Comparison of ENCODE assay signal across 8 cellular contexts in genomic region chr17:39174907-39175694, GRCh38. TPM values are rescaled to one million over a fixed set of nuclear protein-coding genes. Genes with fewer than 3 reads are reported as not detected.
DNase-seq lines count a peak whose midpoint lies in the region; ATAC-seq and TF ChIP-seq lines count a peak whose summit lies in the region.

No MANE protein-coding gene starts in this region.

- no CpG with 5 or more reads among the region's 35 CpGs for WGBS in trophoblast cell (ENCODE audit: extremely low coverage, insufficient coverage, insufficient read length)
- WGBS in aorta, 2 donors, result 59 to 60% methylated on average over 34 to 35 of the region's 35 CpGs

- H3K27me3 Mint-ChIP-seq in CD8-positive, alpha-beta T cell (ENCODE audit: low read depth), result no peaks in the 10 kb centered on the region

- H3K4me2 ChIP-seq in trophoblast cell (ENCODE audit: low read length), result no peak overlapping the region

- H3K4me1 Mint-ChIP-seq in CD8-positive, alpha-beta T cell (ENCODE audit: low read depth), result peaks cover 23% of the 10 kb centered on the region

- no peak overlapping the region for H4K8ac ChIP-seq in trophoblast cell (ENCODE audit: low read depth, low read length)

- DNase-seq in CD8-positive, alpha-beta T cell, result peak; percentile 56 to 87 (median 82)
- peak; percentile 78 for DNase-seq in HuH-7.5 (ENCODE audit: low spot score)
- DNase-seq in RPMI7951 (ENCODE audit: low read depth), result peak; percentile 33
- DNase-seq in activated T-helper 9 cell treated with anti-CD3 and anti-CD28 coated beads, Interleukin-2, amount 50 U/mL, for 16 hours (ENCODE audit: low read depth), result peak; percentile 58
- DNase-seq in foreskin melanocyte, result peak; percentile 34
- peak; percentile 57 to 77 for DNase-seq in trophoblast cell
- DNase-seq in aorta, result peak; percentile 86 to 94

- H2BK5ac ChIP-seq in trophoblast cell (ENCODE audit: low read depth, low read length, poor library complexity), result no peak overlapping the region

- no peak overlapping the region for H4K91ac ChIP-seq in trophoblast cell (ENCODE audit: low read depth, low read length)

- intact Hi-C loops in CD8-positive, alpha-beta T cell (cut with DNase I, micrococcal nuclease), result loop anchor here (1.0 to 5.0 kb wide), 4 partner anchors 22 to 413 kb away; no protein-coding TSS in a partner anchor
- intact Hi-C loops in aorta (cut with DNase I), result no loop called here

- no peak overlapping the region for H3K18ac ChIP-seq in trophoblast cell (ENCODE audit: low read length)

- peaks cover 15% of the 10 kb centered on the region for H3K4me1 ChIP-seq in CD8-positive, alpha-beta T cell (ENCODE audit: insufficient read depth, low read length)
- H3K4me1 ChIP-seq in trophoblast cell (ENCODE audit: control insufficient read depth in 1 of 2, insufficient read depth in 2 of 2, low read length in 2 of 2), result no peaks in the 10 kb centered on the region
- H3K4me1 ChIP-seq in aorta (ENCODE audit: control insufficient read depth in 1 of 2, insufficient read depth in 2 of 2, low read length in 2 of 2), result no peaks in the 10 kb centered on the region

- no peak overlapping the region for H3K14ac ChIP-seq in trophoblast cell (ENCODE audit: low read length)

- no peaks in the 10 kb centered on the region for H3K9me3 ChIP-seq in CD8-positive, alpha-beta T cell (ENCODE audit: low read length)
- H3K9me3 ChIP-seq in trophoblast cell (ENCODE audit: insufficient read depth, low read depth, low read length), result no peaks in the 10 kb centered on the region
- H3K9me3 ChIP-seq in aorta (ENCODE audit: control insufficient read depth, low read length), result no peaks in the 10 kb centered on the region

- no peak overlapping the region for H2BK120ac ChIP-seq in trophoblast cell (ENCODE audit: insufficient read depth, low read length, poor library complexity)

- H3K23ac ChIP-seq in trophoblast cell (ENCODE audit: low read length), result no peak overlapping the region

- H3K36me3 ChIP-seq in CD8-positive, alpha-beta T cell (ENCODE audit: insufficient read depth, low read length), result no peaks in the 10 kb centered on the region
- peaks cover 0 to 4% of the 10 kb centered on the region in 2 experiments for H3K36me3 ChIP-seq in trophoblast cell (ENCODE audit: control insufficient read depth in 1 of 2, insufficient read depth in 2 of 2, low read length in 2 of 2)
- H3K36me3 ChIP-seq in aorta (ENCODE audit: control insufficient read depth in 1 of 2, insufficient read depth in 2 of 2, low read length in 1 of 2), result no peaks in the 10 kb centered on the region

- peak; percentile 93 for ATAC-seq in CD8-positive, alpha-beta T cell
- ATAC-seq in aorta (ENCODE audit: low FRiP score), result peak; percentile 82
- ATAC-seq in GM21717 (IDR thresholded peaks at IDR 0.05; ENCODE audit: unreplicated experiment), result no peak

- H3K9me3 Mint-ChIP-seq in CD8-positive, alpha-beta T cell, result no peaks in the 10 kb centered on the region

- H3K4me3 Mint-ChIP-seq in CD8-positive, alpha-beta T cell, result no peak overlapping the region

- TF ChIP-seq CTCF in CD8-positive, alpha-beta T cell (IDR thresholded peaks at IDR 0.05), result peak; percentile 85

- H3K36me3 Mint-ChIP-seq in CD8-positive, alpha-beta T cell, result peaks cover 25% of the 10 kb centered on the region

- no peaks in the 10 kb centered on the region for H3K79me2 ChIP-seq in trophoblast cell (ENCODE audit: control insufficient read depth, insufficient read depth, low read length, poor library complexity)

- CTCF ChIA-PET in CD8-positive, alpha-beta T cell (lab: Charles Lee), result interaction anchor here (0.5 to 6.6 kb wide), 69 partner anchors 8 to 719 kb away, joined by 3 to 189 read pairs (median 4); partner anchors contain the start of genes ARL5C, FBXO47, MED1 and PLXDC1

- H3K4ac ChIP-seq in trophoblast cell (ENCODE audit: low read depth, low read length), result no peak overlapping the region

- no peak overlapping the region for H2BK12ac ChIP-seq in trophoblast cell (ENCODE audit: low read length)

- no peaks in the 10 kb centered on the region for H3K79me1 ChIP-seq in trophoblast cell (ENCODE audit: low read length)

- no peak overlapping the region for H2AK5ac ChIP-seq in trophoblast cell (ENCODE audit: low read length)

- no peaks in the 10 kb centered on the region for H3K27me3 ChIP-seq in CD8-positive, alpha-beta T cell (ENCODE audit: insufficient read depth, low read length)
- H3K27me3 ChIP-seq in trophoblast cell (ENCODE audit: insufficient read depth, low read length) (no peaks in the 10 kb centered on the region), aorta (ENCODE audit: control insufficient read depth in 1 of 2, insufficient read depth in 2 of 2, low read length in 1 of 2) (no peaks in the 10 kb centered on the region)

- no peak overlapping the region for H2AFZ ChIP-seq in trophoblast cell (ENCODE audit: insufficient read depth, low read length, poor library complexity)

- POLR2A ChIA-PET in CD8-positive, alpha-beta T cell (lab: Charles Lee), result interaction anchor here (0.5 to 1.7 kb wide), 5 partner anchors 9 to 191 kb away, joined by 3 to 6 read pairs (median 3); partner anchors contain the start of genes ARL5C and RPL19

- no peak overlapping the region for H4K12ac ChIP-seq in trophoblast cell (ENCODE audit: low read depth, low read length)

- no peak overlapping the region for H3K27ac Mint-ChIP-seq in CD8-positive, alpha-beta T cell

- no peak overlapping the region for H3K27ac ChIP-seq in CD8-positive, alpha-beta T cell (ENCODE audit: low read depth, low read length)
- no peak overlapping the region for H3K27ac ChIP-seq in trophoblast cell (ENCODE audit: low read depth, low read length)
- no peak overlapping the region for H3K27ac ChIP-seq in aorta (ENCODE audit: low read depth in 1 of 2, low read length in 2 of 2)

- no peak overlapping the region for H3K9ac ChIP-seq in trophoblast cell (ENCODE audit: low read length)

- no peak overlapping the region for H3K4me3 ChIP-seq in CD8-positive, alpha-beta T cell (ENCODE audit: low read depth, low read length)
- no peak overlapping the region for H3K4me3 ChIP-seq in trophoblast cell (ENCODE audit: low read depth, low read length)
- no peak overlapping the region for H3K4me3 ChIP-seq in aorta (ENCODE audit: low read length in 2 of 2)

RNA-seq across cellular contexts. Expression of gene ARL5C, which starts 9.1 kb away (rescaled TPM):
- not detected for total RNA-seq in CD8-positive, alpha-beta T cell
- total RNA-seq in RPMI7951 (2014; rRNA removed; shearing (Covaris generic)), result not detected in 2 replicates
- not detected in 2 replicates for polyA plus RNA-seq in trophoblast cell (2013)
- total RNA-seq in aorta, result under 1 TPM in 1 of 2 donors, not detected in 1; 0.54 TPM
- not detected for polyA plus RNA-seq in aorta

RNA-seq across cellular contexts. Expression of gene CACNB1, which starts 22.4 kb away (rescaled TPM):
- 10 to 100 TPM in 1 of 2 experiments, 1 to 10 TPM in 1; 9.1 to 11.8 TPM for total RNA-seq in CD8-positive, alpha-beta T cell
- total RNA-seq in RPMI7951 (2014; rRNA removed; shearing (Covaris generic)), result 1.9 and 3.4 TPM in 2 replicates
- 0.99 and 1.1 TPM in 2 replicates for polyA plus RNA-seq in trophoblast cell (2013)
- 10 to 100 TPM; 29.6 to 31.6 TPM for total RNA-seq in aorta
- 10 to 100 TPM in 1 of 2 donors, 1 to 10 TPM in 1; 1.9 to 50.6 TPM for polyA plus RNA-seq in aorta

RNA-seq across cellular contexts. Expression of gene PLXDC1, which starts 23.7 kb away (rescaled TPM):
- total RNA-seq in CD8-positive, alpha-beta T cell, result 10 to 100 TPM; 66.5 to 75.7 TPM
- 1.4 and 4.2 TPM in 2 replicates for total RNA-seq in RPMI7951 (2014; rRNA removed; shearing (Covaris generic))
- polyA plus RNA-seq in trophoblast cell (2013), result 0.40 and 0.55 TPM in 2 replicates
- total RNA-seq in aorta, result 10 to 100 TPM in 1 of 2 donors, 1 to 10 TPM in 1; 7.2 to 39.1 TPM
- polyA plus RNA-seq in aorta, result 1 to 10 TPM; 1.7 to 2.5 TPM

RNA-seq across cellular contexts. Expression of gene RPL19, which starts 25.0 kb away (rescaled TPM):
- total RNA-seq in CD8-positive, alpha-beta T cell, result 1,000 to 10,000 TPM; 3,808 to 3,896 TPM
- total RNA-seq in RPMI7951 (2014; rRNA removed; shearing (Covaris generic)), result 2,028 and 2,044 TPM in 2 replicates
- polyA plus RNA-seq in trophoblast cell (2013), result 1,663 and 1,757 TPM in 2 replicates
- total RNA-seq in aorta, result 1,000 to 10,000 TPM; 1,206 to 1,264 TPM
- polyA plus RNA-seq in aorta, result 1,000 to 10,000 TPM; 2,950 to 3,759 TPM

RNA-seq across cellular contexts. Expression of gene STAC2, which starts 50.6 kb away (rescaled TPM):
- total RNA-seq in CD8-positive, alpha-beta T cell, result under 1 TPM; 0.11 to 0.17 TPM
- 0.10 and 0.12 TPM in 2 replicates for total RNA-seq in RPMI7951 (2014; rRNA removed; shearing (Covaris generic))
- not detected in 2 replicates for polyA plus RNA-seq in trophoblast cell (2013)
- 10 to 100 TPM; 29.2 to 53.3 TPM for total RNA-seq in aorta
- 1 to 10 TPM; 2.0 to 4.7 TPM for polyA plus RNA-seq in aorta

Comparison
In these comparisons a context has a peak if more than half of its experiments do, and no peak if none do; other contexts are left out.
1. DNase-seq: peak in every context shown above with its lines; median percentile 90 in aorta; 82 in CD8-positive, alpha-beta T cell; 78 in HuH-7.5; 67 in trophoblast cell; 58 in activated T-helper 9 cell treated with anti-CD3 and anti-CD28 coated beads, Interleukin-2, amount 50 U/mL, for 16 hours; 34 in foreskin melanocyte; 33 in RPMI7951.
2. intact Hi-C loops: an anchor here in CD8-positive, alpha-beta T cell (1.0 to 5.0 kb wide); none called in aorta.